10 cellular contexts compared by ENCODE assay signal in genomic region chr1:905811-906531, GRCh38. TPM values are rescaled to one million over a fixed set of nuclear protein-coding genes. Genes with fewer than 3 reads are reported as not detected.
DNase-seq lines count a peak whose midpoint lies in the region; ATAC-seq and TF ChIP-seq lines count a peak whose summit lies in the region.
"Had no signal": no experiment of that assay in that cellular context is flagged by ENCODE, and none has a peak within 500 bp of the region (broad histone marks: within the 10 kb centered on the region; RNA-seq: fewer than 3 reads in every experiment).

No MANE protein-coding gene starts in this region.

- CTCF ChIA-PET in HCT116 (lab: Charles Lee), result interaction anchor here (1.2 kb wide), 1 partner anchor 32 kb away, joined by 4 read pairs; no protein-coding TSS in a partner anchor

- no peak overlapping the region for H2AFZ ChIP-seq in HCT116 (ENCODE audit: low read depth, low read length, poor library complexity, severe bottlenecking)

- TF ChIP-seq POLR2A in HCT116 (IDR thresholded peaks at IDR 0.05; ENCODE audit: borderline replicate concordance, extremely low read depth, insufficient read depth, insufficient read length), result no peak

- H3K27ac Mint-ChIP-seq in chondrocyte (ENCODE audit: unreplicated experiment) (no peak overlapping the region), nephron (peak overlapping the region; percentile 73 to 90 (median 79))

- H3K4me2 ChIP-seq in HCT116 (ENCODE audit: low read length), result peak overlapping the region; percentile 61

- peaks cover 13% of the 10 kb centered on the region for H3K4me1 Mint-ChIP-seq in chondrocyte (ENCODE audit: low read depth)
- peaks cover 29% of the 10 kb centered on the region for H3K4me1 Mint-ChIP-seq in nephron

- H3K36me3 ChIP-seq in BE2C, result 0 out of 2 replicates have a peak, but pooled peaks cover 3% of the 10 kb centered on the region
- H3K36me3 ChIP-seq in HCT116 (ENCODE audit: control insufficient read depth in 1 of 2, insufficient read depth in 2 of 2, low read length in 2 of 2), result no peaks in the 10 kb centered on the region

- RAD21 ChIA-PET in HCT116 (lab: Charles Lee; ENCODE audit: low non-redundant PET in 1 of 2, low total read pairs in 2 of 2, uncharacterized antibody in 2 of 2, unreplicated experiment in 2 of 2), result interaction anchor here in 1 of 2 experiments (0.6 kb wide), 1 partner anchor 483 kb away, joined by 3 read pairs; no protein-coding TSS in a partner anchor

- H3K4me3 ChIP-seq in BE2C (ENCODE audit: low read depth, low read length), result no peak overlapping the region
- H3K4me3 ChIP-seq in HCT116 (replicated peaks in 1 of 2; ENCODE audit: low read depth in 1 of 2, low read length in 2 of 2), result no peak overlapping the region

- H3K27me3 Mint-ChIP-seq in chondrocyte (ENCODE audit: low read depth), result no peaks in the 10 kb centered on the region
- peaks cover 41% of the 10 kb centered on the region for H3K27me3 Mint-ChIP-seq in nephron (ENCODE audit: low read depth)

- no peaks in the 10 kb centered on the region for H4K20me1 ChIP-seq in HCT116 (ENCODE audit: insufficient read depth)

- ATAC-seq in HCT116 (no peak), GM21825 (IDR thresholded peaks at IDR 0.05; ENCODE audit: unreplicated experiment) (no peak), GM21717 (IDR thresholded peaks at IDR 0.05; ENCODE audit: unreplicated experiment) (no peak)

- no peak overlapping the region for H3K9ac ChIP-seq in HCT116 (ENCODE audit: low read length)

- H3K4me1 ChIP-seq in BE2C (peaks cover 28% of the 10 kb centered on the region), HCT116 (ENCODE audit: control insufficient read depth in 1 of 2, insufficient read depth in 2 of 2, low read length in 2 of 2) (peaks cover 31 to 47% of the 10 kb centered on the region in 2 experiments)

- BruUV-seq in HCT116 (replicated peaks; lab: Mats Ljungman, UMichigan), result no TSS peak

- TF ChIP-seq RAD21 in HCT116 (IDR thresholded peaks at IDR 0.05; ENCODE audit: low read depth), result no peak

- DNase-seq in BE2C (peak; percentile 34), HCT116 (ENCODE audit: low read depth, low spot score) (no peak), chondrocyte (ENCODE audit: low spot score) (peak; percentile 79), NCI-H1092 treated with DMSO at 0.1 percent for 48 hours (lab: John Stamatoyannopoulos, UW) (no peak)
- no peak for DNase-seq in effector CD8-positive, alpha-beta T cell (lab: John Stamatoyannopoulos, UW)

- H3K9me3 ChIP-seq in BE2C, result no peaks in the 10 kb centered on the region
- H3K9me3 ChIP-seq in HCT116 (ENCODE audit: control insufficient read depth in 1 of 2, insufficient read depth in 1 of 2, low read depth in 1 of 2, low read length in 2 of 2), result no peaks in the 10 kb centered on the region

- H3K79me2 ChIP-seq in HCT116 (ENCODE audit: insufficient read depth, low read length), result no peaks in the 10 kb centered on the region

- POLR2A ChIA-PET in HCT116 (lab: Charles Lee), result interaction anchor here (0.6 kb wide), 1 partner anchor 11 kb away, joined by 3 read pairs; no protein-coding TSS in a partner anchor

- H3K27ac ChIP-seq in HCT116 (ENCODE audit: low read depth, low read length), result peak overlapping the region; percentile 13; the same call in 1 of the 2 replicates

- H3K4me3 Mint-ChIP-seq in chondrocyte (ENCODE audit: unreplicated experiment), result no peak overlapping the region
- H3K4me3 Mint-ChIP-seq in nephron, result peak overlapping the region; percentile 83 to 90 (median 89)

- peaks cover 9% of the 10 kb centered on the region for H3K27me3 ChIP-seq in BE2C
- H3K27me3 ChIP-seq in HCT116 (ENCODE audit: insufficient read depth, low read length), result no peaks in the 10 kb centered on the region

- TF ChIP-seq CTCF in BE2C (IDR thresholded peaks at IDR 0.05; ENCODE audit: low read depth, low read length) (no peak), HCT116 (IDR thresholded peaks at IDR 0.05 in 2 of 3, conservative IDR thresholded peaks at IDR 0.05 in 1 of 3; ENCODE audit: borderline replicate concordance in 1 of 3, insufficient read depth in 1 of 3, low read depth in 2 of 3, low read length in 2 of 3) (no peak), chondrocyte (IDR thresholded peaks at IDR 0.05) (no peak), nephron (IDR thresholded peaks at IDR 0.05; ENCODE audit: unreplicated experiment in 3 of 3) (no peak)

- H3K36me3 Mint-ChIP-seq in chondrocyte (ENCODE audit: low read depth) (no peaks in the 10 kb centered on the region), nephron (ENCODE audit: low read depth) (peaks cover 5% of the 10 kb centered on the region)

- H3K9me3 Mint-ChIP-seq in chondrocyte (ENCODE audit: low read depth) (no peaks in the 10 kb centered on the region), nephron (no peaks in the 10 kb centered on the region)

- intact Hi-C loops in HCT116 (cut with micrococcal nuclease), result loop anchor here (1.0 to 2.0 kb wide), 2 partner anchors 17 to 35 kb away; partner anchors contain the start of gene SAMD11

- H3K9me2 ChIP-seq in HCT116 (ENCODE audit: insufficient read depth), result no peaks in the 10 kb centered on the region

TF ChIP-seq in HCT116, 20 proteins besides CTCF, POLR2A, EP300 and RAD21:
- TF ChIP-seq FOSL1 (IDR thresholded peaks at IDR 0.05; ENCODE audit: low read depth), result no peak
- no peak for TF ChIP-seq ZFX (IDR thresholded peaks at IDR 0.05)
- no peak for TF ChIP-seq MAX (IDR thresholded peaks at IDR 0.05)
- TF ChIP-seq JUND (IDR thresholded peaks at IDR 0.05), result no peak
- no peak for TF ChIP-seq CBX3 (IDR thresholded peaks at IDR 0.05; ENCODE audit: low read depth)
- no peak for TF ChIP-seq ATF3 (IDR thresholded peaks at IDR 0.05)
- TF ChIP-seq EZH2 (IDR thresholded peaks at IDR 0.05), result no peak
- no peak for TF ChIP-seq SP1 (IDR thresholded peaks at IDR 0.05; ENCODE audit: low read depth)
- TF ChIP-seq TCF7L2 (IDR thresholded peaks at IDR 0.05; ENCODE audit: borderline replicate concordance, extremely low read depth, insufficient read depth, insufficient read length), result no peak
- TF ChIP-seq SRF (IDR thresholded peaks at IDR 0.05; ENCODE audit: low read depth), result no peak
- no peak for TF ChIP-seq YY1 (IDR thresholded peaks at IDR 0.05; ENCODE audit: extremely low read depth, insufficient replicate concordance, low read depth, low read length)
- TF ChIP-seq CEBPB (IDR thresholded peaks at IDR 0.05; ENCODE audit: low read depth), result no peak
- no peak for TF ChIP-seq ELF1 (IDR thresholded peaks at IDR 0.05; ENCODE audit: borderline replicate concordance, low read depth)
- no peak for TF ChIP-seq POLR2AphosphoS5 (IDR thresholded peaks at IDR 0.05; ENCODE audit: low read depth, low read length)
- TF ChIP-seq EGR1 (IDR thresholded peaks at IDR 0.05; ENCODE audit: low read depth), result no peak
- TF ChIP-seq ZNF274 (IDR thresholded peaks at IDR 0.05; ENCODE audit: low read depth, low read length), result no peak
- no peak for TF ChIP-seq REST (IDR thresholded peaks at IDR 0.05; ENCODE audit: low read depth)

RNA-seq across cellular contexts. Expression of gene SAMD11, which starts 17.8 kb away (rescaled TPM):
- 1.9 TPM for polyA plus RNA-seq in BE2C (2012; ENCODE audit: insufficient read depth, insufficient read length, low read depth)
- total RNA-seq in HCT116 (2021; ENCODE audit: unreplicated experiment) (11.5 TPM), chondrocyte (3.1 to 73.8 TPM (median 3.4 TPM) in 3 replicates)
- 2.3 and 3.9 TPM in 2 replicates for polyA plus RNA-seq in HCT116 (2012)
- total RNA-seq: activated CD8-positive, alpha-beta memory T cell treated with anti-CD3 and anti-CD28 coated beads for 36 hours; HT-29 had no signal

RNA-seq across cellular contexts. Expression of gene NOC2L, which starts 53.1 kb away (rescaled TPM):
- polyA plus RNA-seq in BE2C (2012; ENCODE audit: insufficient read depth, insufficient read length, low read depth), result 253 TPM
- total RNA-seq in HCT116 (2021; ENCODE audit: unreplicated experiment) (260 TPM), chondrocyte (50.6 to 63.8 TPM (median 52.0 TPM) in 3 replicates)
- 169 and 185 TPM in 2 replicates for polyA plus RNA-seq in HCT116 (2012)

RNA-seq across cellular contexts. Expression of gene KLHL17, which starts 54.4 kb away (rescaled TPM):
- 127 TPM for polyA plus RNA-seq in BE2C (2012; ENCODE audit: insufficient read depth, insufficient read length, low read depth)
- total RNA-seq in HCT116 (2021; ENCODE audit: unreplicated experiment) (100.0 TPM), chondrocyte (17.4 to 24.3 TPM (median 19.1 TPM) in 3 replicates)
- 58.8 and 68.9 TPM in 2 replicates for polyA plus RNA-seq in HCT116 (2012)

Comparison
In these comparisons a context has a peak if more than half of its experiments do, and no peak if none do; other contexts are left out.
1. DNase-seq: peak in BE2C (single experiment) and chondrocyte (single experiment); none in HCT116 (single experiment), effector CD8-positive, alpha-beta T cell (single experiment) and NCI-H1092 treated with DMSO at 0.1 percent for 48 hours (single experiment).